In the genomic region with DNA sequence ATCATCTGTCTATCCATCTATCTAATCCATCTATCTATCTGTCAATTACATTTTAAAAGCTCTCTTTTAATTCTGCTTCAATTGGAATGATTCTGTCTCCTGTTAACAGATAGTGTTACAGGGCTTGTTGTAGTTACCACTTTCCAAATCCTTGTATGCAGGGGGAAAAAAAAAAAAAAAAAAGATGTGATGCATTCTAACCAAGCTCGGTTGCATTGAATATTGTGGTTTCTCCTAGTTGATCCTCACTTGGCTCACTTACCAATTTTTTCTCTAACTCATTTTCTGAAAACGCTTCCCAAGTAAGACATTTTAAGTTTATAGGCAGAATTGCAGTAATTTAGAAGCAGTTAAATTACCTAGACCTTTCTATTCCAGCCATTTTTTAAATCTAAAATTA, we compare ENCODE assay signal across 27 cellular contexts.
"Had no signal": no experiment of that assay in that cellular context is flagged by ENCODE, and none has a peak within 500 bp of the region (broad histone marks: within the 10 kb centered on the region; RNA-seq: fewer than 3 reads in every experiment).

No MANE protein-coding gene starts in this region.

- H3K4me3 ChIP-seq: dorsolateral prefrontal cortex, gastrocnemius medialis, heart left ventricle had no signal

- H3K27ac ChIP-seq: brain microvascular endothelial cell, dorsolateral prefrontal cortex, foreskin keratinocyte, gastrocnemius medialis, heart left ventricle, WERI-Rb-1 had no signal

- DNase-seq: activated B cell treated with CpG ODN at 0.5 μM for 24 hours; activated CD4-positive, alpha-beta T cell treated with anti-CD3 and anti-CD28 coated beads for 48 hours; activated CD4-positive, alpha-beta T cell treated with anti-CD3 and anti-CD28 coated beads, Interleukin-2, amount 50 U/mL, for 1 hour; activated CD4-positive, alpha-beta T cell treated with anti-CD3 and anti-CD28 coated beads, Interleukin-2, amount 50 U/mL, for 48 hours; activated CD8-positive, alpha-beta memory T cell treated with anti-CD3 and anti-CD28 coated beads for 24 hours; activated CD8-positive, alpha-beta T cell treated with anti-CD3 and anti-CD28 coated beads for 36 hours; activated gamma-delta T cell; activated naive CD4-positive, alpha-beta T cell; activated naive CD4-positive, alpha-beta T cell treated with anti-CD3 and anti-CD28 coated beads, Interleukin-2, amount 10 ng/mL, durations not matched to agents 7 days and 5 days; activated naive CD8-positive, alpha-beta T cell treated with anti-CD3 and anti-CD28 coated beads, Interleukin-2, amount 10 ng/mL, durations not matched to agents 7 days and 5 days; activated T-cell treated with anti-CD3 and anti-CD28 coated beads, Interleukin-2, amount 50 U/mL, for 1 hour; activated T-cell treated with anti-CD3 and anti-CD28 coated beads, Interleukin-2, amount 50 U/mL, for 72 hours; amniotic stem cell; anterior cingulate cortex; brain microvascular endothelial cell; caudate nucleus; dorsolateral prefrontal cortex; effector memory CD4-positive, alpha-beta T cell; endodermal cell; foreskin keratinocyte; gastrocnemius medialis; glutamatergic neuron; heart left ventricle; T-helper 1 cell; T-helper 17 cell; T1000; WERI-Rb-1 had no signal
